28 cellular contexts compared by ENCODE assay signal in genomic region chr10:61081331-61081730, GRCh38.
"Had no signal": no experiment of that assay in that cellular context is flagged by ENCODE, and none has a peak within 500 bp of the region (broad histone marks: within the 10 kb centered on the region; RNA-seq: fewer than 3 reads in every experiment).

No MANE protein-coding gene starts in this region.

- H3K9me3 ChIP-seq: colonic mucosa, esophagus muscularis mucosa, pancreas, right lobe of liver, thyroid gland, vagina had no signal

- H3K4me1 Mint-ChIP-seq: natural killer cell had no signal

- FAIRE-seq: endothelial cell of umbilical vein, islet of Langerhans, pancreas, small intestine had no signal

- ATAC-seq: foreskin keratinocyte, gastroesophageal sphincter, heart left ventricle, left colon, natural killer cell, pancreas, right lobe of liver had no signal

- H3K27ac ChIP-seq: colonic mucosa, esophagus muscularis mucosa, foreskin keratinocyte, gastroesophageal sphincter, heart left ventricle, hepatocyte, pancreas, right lobe of liver, stomach, thyroid gland, vagina had no signal

- H3K27ac Mint-ChIP-seq: dendritic cell treated with granulocyte-macrophage colony-stimulating factor and Interleukin-4, amounts not matched to agents 40 ng/mL and 50 ng/mL, for 4 days; memory B cell; natural killer cell had no signal

- H3K36me3 ChIP-seq: colonic mucosa, esophagus muscularis mucosa, gastroesophageal sphincter, heart left ventricle, pancreas, right lobe of liver, stomach, thyroid gland, vagina had no signal

- H3K4me3 ChIP-seq: colonic mucosa, esophagus muscularis mucosa, gastroesophageal sphincter, heart left ventricle, hepatocyte, lung, pancreas, right lobe of liver, stomach, thyroid gland, vagina had no signal

- H3K4me3 Mint-ChIP-seq: dendritic cell treated with granulocyte-macrophage colony-stimulating factor and Interleukin-4, amounts not matched to agents 40 ng/mL and 50 ng/mL, for 4 days; memory B cell; natural killer cell had no signal

- H3K27me3 Mint-ChIP-seq: dendritic cell treated with granulocyte-macrophage colony-stimulating factor and Interleukin-4, amounts not matched to agents 40 ng/mL and 50 ng/mL, for 4 days; memory B cell had no signal

- DNase-seq: colonic mucosa; effector memory CD4-positive, alpha-beta T cell; foreskin keratinocyte; heart left ventricle; kidney glomerular epithelial cell; left colon; natural killer cell; occipital lobe; pancreas; retina; right lobe of liver; small intestine; stimulated activated CD4-positive, alpha-beta T cell treated with anti-CD3 and anti-CD28 coated beads, Interleukin-15, amount 100 ng/mL, for 24 hours; stimulated activated CD4-positive, alpha-beta T cell treated with anti-CD3 and anti-CD28 coated beads, Interleukin-2, amount 100 ng/mL, for 48 hours; stimulated activated CD8-positive, alpha-beta memory T cell treated with anti-CD3 and anti-CD28 coated beads, Interleukin-4, amount 100 ng/mL, for 48 hours; stimulated activated naive CD4-positive, alpha-beta T cell treated with Interleukin-2 at 50 U/mL for 16 hours; stomach; thyroid gland; trophoblast cell had no signal

- H3K36me3 Mint-ChIP-seq: memory B cell, natural killer cell had no signal

- H3K79me2 ChIP-seq: hepatocyte had no signal

- H3K27me3 ChIP-seq: colonic mucosa, esophagus muscularis mucosa, foreskin keratinocyte, gastroesophageal sphincter, heart left ventricle, hepatocyte, pancreas, right lobe of liver, stomach, thyroid gland, vagina had no signal

- H3K4me1 ChIP-seq: colonic mucosa, esophagus muscularis mucosa, foreskin keratinocyte, gastroesophageal sphincter, pancreas, right lobe of liver, stomach, thyroid gland, vagina had no signal

- H2AFZ ChIP-seq: hepatocyte had no signal

- H3K4me2 ChIP-seq: hepatocyte had no signal
